14 cellular contexts compared by ENCODE assay signal in the genomic region with DNA sequence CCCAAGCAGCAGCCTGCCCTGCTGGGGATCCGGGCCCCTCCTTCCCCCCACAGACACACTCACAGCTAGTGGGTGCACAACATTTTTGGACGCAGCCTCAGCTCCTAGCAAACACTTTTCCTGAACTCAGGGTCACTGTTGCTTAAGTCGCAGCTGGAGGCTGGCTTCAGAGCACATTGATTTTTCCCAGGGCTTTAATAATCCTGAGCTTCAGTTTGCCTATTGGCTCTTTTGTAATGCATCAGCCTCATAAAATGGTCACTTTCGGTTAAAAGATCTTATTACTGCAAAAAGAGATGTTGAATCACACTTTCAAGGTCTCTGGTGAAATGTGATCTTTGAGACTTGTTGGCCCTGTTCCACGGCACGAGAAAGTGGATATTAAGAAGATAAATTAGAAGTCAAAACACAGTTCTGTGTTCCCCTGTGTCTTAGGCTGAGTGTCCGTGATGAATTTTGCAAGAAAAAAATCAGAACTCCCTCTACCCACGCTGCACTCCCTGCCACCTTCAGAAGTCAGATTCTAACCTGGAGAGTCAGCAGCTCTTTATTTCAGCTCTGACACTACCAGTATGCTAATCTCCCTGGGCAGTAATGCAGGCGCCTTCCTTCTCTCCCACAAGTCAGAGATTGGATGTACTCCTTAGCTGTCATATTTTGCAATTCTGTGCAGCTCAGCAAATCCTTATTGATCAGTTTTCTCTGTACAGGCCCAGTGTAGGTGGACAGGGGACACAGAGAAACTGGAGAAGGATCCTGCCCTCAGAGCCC.
DNase-seq lines count a peak whose midpoint lies in the region; ATAC-seq, FAIRE-seq and TF ChIP-seq lines count a peak whose summit lies in the region.
"Had no signal": no experiment of that assay in that cellular context is flagged by ENCODE, and none has a peak within 500 bp of the region (broad histone marks: within the 10 kb centered on the region; RNA-seq: fewer than 3 reads in every experiment).

No MANE protein-coding gene starts in this region.

- H3K27ac Mint-ChIP-seq in osteocyte (ENCODE audit: unreplicated experiment): no peak overlapping the region

- peak overlapping the region; percentile 70 for H3K4me2 ChIP-seq in fibroblast of lung (ENCODE audit: extremely low read depth, insufficient read depth, low read length)

- H3K9ac ChIP-seq in fibroblast of lung (ENCODE audit: insufficient read depth, low read length): peak overlapping the region; percentile 51

- intact Hi-C loops in pancreas (cut with DNase I): no loop called here

- H3K27me3 ChIP-seq in fibroblast of lung (ENCODE audit: control insufficient read depth, insufficient read depth, low read length): no peaks in the 10 kb centered on the region
- no peaks in the 10 kb centered on the region for H3K27me3 ChIP-seq in pancreas
- H3K27me3 ChIP-seq: SJSA1 had no signal

- no peaks in the 10 kb centered on the region for H3K4me1 Mint-ChIP-seq in osteocyte (ENCODE audit: unreplicated experiment)

- H2AFZ ChIP-seq in fibroblast of lung (ENCODE audit: low read length): no peak overlapping the region

- no peaks in the 10 kb centered on the region for H3K79me2 ChIP-seq in fibroblast of lung (ENCODE audit: control insufficient read depth, insufficient read depth, low read length)

- H3K36me3 ChIP-seq in fibroblast of lung (ENCODE audit: control insufficient read depth, insufficient read depth, low read length) (no peaks in the 10 kb centered on the region), pancreas (no peaks in the 10 kb centered on the region)
- H3K36me3 ChIP-seq: SJSA1, spleen had no signal

- H3K27ac ChIP-seq in fibroblast of lung (ENCODE audit: insufficient read depth, low read length) (peak overlapping the region; percentile 66), pancreas (peak overlapping the region in 3 of 4 donors; percentile 20 to 57 (median 35))
- H3K27ac ChIP-seq: C4-2B, SJSA1, spleen had no signal

- 8 to 11% methylated on average over 9 of the region's 9 CpGs for WGBS in pancreas, 2 donors

- DNase-seq in AG08395 (ENCODE audit: low spot score) (peak; percentile 59), HT1080 (ENCODE audit: low read depth) (peak; percentile 70), fibroblast of lung (ENCODE audit: low read depth in 2 of 2) (peak; percentile 39 to 98), pancreas (peak in 4 of 6 donors; percentile 19 to 79 (median 66)), osteocyte (ENCODE audit: extremely low spot score, unreplicated experiment) (no peak), DMS79 (lab: John Stamatoyannopoulos, UW) (no peak)
- DNase-seq: activated CD4-positive, alpha-beta T cell treated with anti-CD3 and anti-CD28 coated beads for 1 hour; NCI-H524 treated with DMSO at 0.1 percent for 48 hours; spleen had no signal

- peaks cover 17% of the 10 kb centered on the region for H3K4me1 ChIP-seq in fibroblast of lung (ENCODE audit: control insufficient read depth, extremely low read depth, insufficient read depth, low read length)
- peaks cover 12 to 19% (median 14%) of the 10 kb centered on the region in 3 donors for H3K4me1 ChIP-seq in pancreas
- H3K4me1 ChIP-seq: SJSA1 had no signal

- H4K20me1 ChIP-seq in fibroblast of lung (ENCODE audit: control insufficient read depth, extremely low read depth, insufficient read depth, low read length): no peaks in the 10 kb centered on the region

- no peaks in the 10 kb centered on the region for H3K9me3 ChIP-seq in fibroblast of lung (ENCODE audit: control insufficient read depth, insufficient read depth, low read depth, low read length)
- no peaks in the 10 kb centered on the region for H3K9me3 ChIP-seq in pancreas
- H3K9me3 ChIP-seq: SJSA1, spleen had no signal

- H3K27me3 Mint-ChIP-seq in osteocyte (ENCODE audit: unreplicated experiment): peaks cover 3% of the 10 kb centered on the region

- ATAC-seq in pancreas: peak; percentile 81 to 92 (median 84)
- ATAC-seq in GM18517 (IDR thresholded peaks at IDR 0.05; ENCODE audit: unreplicated experiment): no peak
- no peak for ATAC-seq in HG03045 (IDR thresholded peaks at IDR 0.05; ENCODE audit: unreplicated experiment)

- H3K9me3 Mint-ChIP-seq in osteocyte (ENCODE audit: unreplicated experiment): no peaks in the 10 kb centered on the region

- no peak for FAIRE-seq in pancreas (lab: Jason Lieb, UNC)
- FAIRE-seq: colon had no signal

- no peak overlapping the region for H3K4me3 Mint-ChIP-seq in osteocyte (ENCODE audit: unreplicated experiment)

- H3K36me3 Mint-ChIP-seq in osteocyte (ENCODE audit: unreplicated experiment): no peaks in the 10 kb centered on the region

- TF ChIP-seq CTCF in fibroblast of lung (conservative IDR thresholded peaks at IDR 0.05 in 1 of 2, IDR thresholded peaks at IDR 0.05 in 1 of 2; ENCODE audit: low read depth in 1 of 2, low read length in 2 of 2) (no peak), pancreas (IDR thresholded peaks at IDR 0.05) (no peak), osteocyte (IDR thresholded peaks at IDR 0.05) (no peak)

- no peak overlapping the region for H3K4me3 ChIP-seq in fibroblast of lung (replicated peaks in 1 of 4; ENCODE audit: control extremely low read depth in 1 of 4, insufficient read depth in 1 of 4, low read depth in 3 of 4, low read length in 4 of 4)
- peak overlapping the region in 1 of 4 donors; percentile 1 for H3K4me3 ChIP-seq in pancreas
- H3K4me3 ChIP-seq: SJSA1, spleen had no signal

Comparison
In these comparisons a context has a peak if more than half of its experiments do, and no peak if none do; other contexts are left out.
1. DNase-seq: peak in AG08395 (single experiment), HT1080 (single experiment), fibroblast of lung (2 of 2) and pancreas (4 of 6); none in osteocyte (single experiment) and DMS79 (single experiment).
2. ATAC-seq: peak in pancreas (4 of 4); none in GM18517 (single experiment) and HG03045 (single experiment).